In the genomic region with DNA sequence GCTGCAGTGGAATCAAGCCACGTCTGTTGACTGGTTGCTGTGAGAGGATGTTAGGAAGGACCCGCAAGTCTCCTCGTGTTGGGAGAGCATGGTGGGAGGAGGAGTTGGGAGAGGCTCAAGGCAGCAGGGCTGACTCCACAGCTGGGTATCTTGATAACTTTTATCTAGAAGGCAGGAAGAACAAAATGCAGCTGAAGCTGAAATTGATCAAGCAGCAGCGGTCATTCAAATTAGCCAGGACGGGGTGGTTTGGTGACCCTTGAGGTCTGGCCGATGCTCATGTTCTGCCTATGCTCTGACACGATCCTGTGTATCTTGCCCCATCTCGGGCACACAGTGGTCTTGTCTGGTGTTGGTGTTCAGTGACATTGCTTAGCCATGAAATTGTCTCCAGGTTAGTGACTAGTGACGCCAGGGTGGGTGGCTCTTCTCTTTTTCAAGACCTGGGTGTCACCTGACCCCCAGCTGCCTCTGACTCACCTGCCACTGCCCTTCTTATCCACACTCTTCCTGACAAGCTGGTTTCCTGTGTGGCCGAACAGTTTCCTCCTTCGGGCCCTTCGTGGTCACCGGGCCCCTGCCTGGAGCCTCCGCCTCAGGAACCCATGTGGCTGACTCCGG, we compare ENCODE assay signal across 10 cellular contexts. TPM values are rescaled to one million over a fixed set of nuclear protein-coding genes. Genes with fewer than 3 reads are reported as not detected.
DNase-seq lines count a peak whose midpoint lies in the region; ATAC-seq and TF ChIP-seq lines count a peak whose summit lies in the region.
"Had no signal": no experiment of that assay in that cellular context is flagged by ENCODE, and none has a peak within 500 bp of the region (broad histone marks: within the 10 kb centered on the region; RNA-seq: fewer than 3 reads in every experiment).

No MANE protein-coding gene starts in this region.

- H3K4me1 Mint-ChIP-seq in activated naive CD4-positive, alpha-beta T cell treated with anti-CD3 and anti-CD28 coated beads, Interleukin-2, amount 50 U/mL, for 24 hours, result peaks cover 8% of the 10 kb centered on the region
- peaks cover 12% of the 10 kb centered on the region for H3K4me1 Mint-ChIP-seq in type B pancreatic cell (ENCODE audit: unreplicated experiment)

- H3K27me3 Mint-ChIP-seq in activated naive CD4-positive, alpha-beta T cell treated with anti-CD3 and anti-CD28 coated beads, Interleukin-2, amount 50 U/mL, for 24 hours, result peaks cover 2% of the 10 kb centered on the region
- peaks cover 39% of the 10 kb centered on the region for H3K27me3 Mint-ChIP-seq in type B pancreatic cell

- no peak for ATAC-seq in HG02981 (IDR thresholded peaks at IDR 0.05; ENCODE audit: unreplicated experiment)

- TF ChIP-seq CTCF in type B pancreatic cell (conservative IDR thresholded peaks at IDR 0.05), result no peak

- no peaks in the 10 kb centered on the region for H3K36me3 Mint-ChIP-seq in activated naive CD4-positive, alpha-beta T cell treated with anti-CD3 and anti-CD28 coated beads, Interleukin-2, amount 50 U/mL, for 24 hours
- H3K36me3 Mint-ChIP-seq in type B pancreatic cell, result no peaks in the 10 kb centered on the region

- peak overlapping the region; percentile 3 for H3K4me3 Mint-ChIP-seq in activated naive CD4-positive, alpha-beta T cell treated with anti-CD3 and anti-CD28 coated beads, Interleukin-2, amount 50 U/mL, for 24 hours
- peak overlapping the region; percentile 5 for H3K4me3 Mint-ChIP-seq in type B pancreatic cell

- no peak for DNase-seq in activated naive CD4-positive, alpha-beta T cell (lab: John Stamatoyannopoulos, UW)
- DNase-seq in SW480 (ENCODE audit: low spot score) (peak; percentile 59), glomerular visceral epithelial cell (ENCODE audit: extremely low spot score) (peak; percentile 33), type B pancreatic cell (ENCODE audit: extremely low spot score, unreplicated experiment) (no peak), NCI-H510A (lab: John Stamatoyannopoulos, UW) (no peak), NCI-H774 (lab: John Stamatoyannopoulos, UW) (no peak)
- DNase-seq: NCI-H2171 had no signal

- no peak overlapping the region for H3K27ac Mint-ChIP-seq in activated naive CD4-positive, alpha-beta T cell treated with anti-CD3 and anti-CD28 coated beads, Interleukin-2, amount 50 U/mL, for 24 hours
- peak overlapping the region; percentile 37 for H3K27ac Mint-ChIP-seq in type B pancreatic cell

- no peaks in the 10 kb centered on the region for H3K9me3 Mint-ChIP-seq in activated naive CD4-positive, alpha-beta T cell treated with anti-CD3 and anti-CD28 coated beads, Interleukin-2, amount 50 U/mL, for 24 hours
- H3K9me3 Mint-ChIP-seq in type B pancreatic cell, result no peaks in the 10 kb centered on the region

RNA-seq across cellular contexts. Expression of a gene that starts 19.1 kb away (rescaled TPM):
- 1.7 and 4.7 TPM in 2 replicates for total RNA-seq in type B pancreatic cell (ENCODE audit: low replicate concordance)
- total RNA-seq: right atrium auricular region had no signal

RNA-seq across cellular contexts. Expression of a gene that starts 42.4 kb away (rescaled TPM):
- total RNA-seq in type B pancreatic cell (ENCODE audit: low replicate concordance), result 30.7 and 38.9 TPM in 2 replicates

Comparison
In these comparisons a context has a peak if more than half of its experiments do, and no peak if none do; other contexts are left out.
1. DNase-seq: peak in SW480 (single experiment) and glomerular visceral epithelial cell (single experiment); none in activated naive CD4-positive, alpha-beta T cell (0 of 4), type B pancreatic cell (single experiment), NCI-H510A (single experiment) and NCI-H774 (single experiment).